In genomic region chr6:26623339-26623859, GRCh38 we compare ENCODE assay signal across 10 cellular contexts.
"Had no signal": no experiment of that assay in that cellular context is flagged by ENCODE, and none has a peak within 500 bp of the region (broad histone marks: within the 10 kb centered on the region; RNA-seq: fewer than 3 reads in every experiment).

No MANE protein-coding gene starts in this region.

- H3K4me3 ChIP-seq: GM23338 had no signal

- ATAC-seq: GM23338 had no signal

- H3K27ac ChIP-seq: HL-60, KMS-11 had no signal

- H3K9ac ChIP-seq: KMS-11 had no signal

- H3K4me2 ChIP-seq: GM23338, KMS-11 had no signal

- H2AFZ ChIP-seq: GM23338 had no signal

- FAIRE-seq: H1, H54 had no signal

- DNase-seq: H9, HCEC 1CT, HFFc6, IMR-90, KBM-7 had no signal
